Comparison of ENCODE assay signal across 8 cellular contexts in the genomic region with DNA sequence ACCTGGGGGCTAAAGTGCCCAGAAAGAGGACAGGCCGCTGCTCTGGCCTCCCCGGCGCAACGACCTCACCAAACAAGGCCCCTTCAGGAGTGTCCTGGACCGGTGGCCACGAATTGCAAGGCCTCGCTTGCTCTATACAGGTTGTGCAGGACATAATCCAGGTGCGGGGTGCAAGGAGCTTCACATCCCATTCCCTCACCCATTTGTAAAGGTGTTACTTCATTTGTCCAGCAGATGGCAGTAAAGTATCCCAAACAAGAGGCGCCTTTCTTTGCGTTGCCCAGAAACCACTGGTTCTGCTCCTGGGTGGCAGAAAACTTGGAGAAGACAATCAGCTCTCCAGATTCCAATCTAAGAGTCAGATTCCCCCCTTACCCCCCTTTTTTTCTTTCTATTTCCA. TPM values are rescaled to one million over a fixed set of nuclear protein-coding genes. Genes with fewer than 3 reads are reported as not detected.
DNase-seq lines count a peak whose midpoint lies in the region; ATAC-seq, FAIRE-seq and TF ChIP-seq lines count a peak whose summit lies in the region.

No MANE protein-coding gene starts in this region.

- no peaks in the 10 kb centered on the region for H3K9me3 Mint-ChIP-seq in activated T-cell treated with anti-CD3 and anti-CD28 coated beads, Interleukin-2, amount 50 U/mL, for 4 hours

- H3K27me3 ChIP-seq in heart left ventricle (peaks cover 0 to 13% (median 0%) of the 10 kb centered on the region in 9 donors), psoas muscle (ENCODE audit: insufficient read depth in 3 of 3, low read length in 2 of 3) (peaks cover 0 to 7% (median 0%) of the 10 kb centered on the region in 3 donors)

- peaks cover 44% of the 10 kb centered on the region for H3K27me3 Mint-ChIP-seq in activated T-cell treated with anti-CD3 and anti-CD28 coated beads, Interleukin-2, amount 50 U/mL, for 4 hours (ENCODE audit: low read depth)

- H3K36me3 ChIP-seq in heart left ventricle (no peaks in the 10 kb centered on the region), psoas muscle (ENCODE audit: insufficient read depth in 1 of 2, low read depth in 1 of 2) (no peaks in the 10 kb centered on the region)

- peak; percentile 68 to 89 (median 82) for TF ChIP-seq CTCF in heart left ventricle (IDR thresholded peaks at IDR 0.05)
- peak; percentile 86 for TF ChIP-seq CTCF in psoas muscle (IDR thresholded peaks at IDR 0.05)

- H3K4me3 ChIP-seq in heart left ventricle (no peak overlapping the region), psoas muscle (no peak overlapping the region)

- H3K9me3 ChIP-seq in heart left ventricle = peaks cover 0 to 5% (median 0%) of the 10 kb centered on the region in 12 donors
- H3K9me3 ChIP-seq in psoas muscle = peaks cover 10% of the 10 kb centered on the region

- no peak overlapping the region for H3K4me3 Mint-ChIP-seq in activated T-cell treated with anti-CD3 and anti-CD28 coated beads, Interleukin-2, amount 50 U/mL, for 4 hours

- H3K4me1 ChIP-seq in heart left ventricle (peaks cover 0 to 3% (median 0%) of the 10 kb centered on the region in 12 donors), psoas muscle (no peaks in the 10 kb centered on the region)

- H3K27ac ChIP-seq in heart left ventricle (no peak overlapping the region), psoas muscle (no peak overlapping the region)

- peak; percentile 80 for FAIRE-seq in GM19239 (lab: Jason Lieb, UNC)

- intact Hi-C loops in heart left ventricle (cut with DNase I) (loop anchor here (1.0 to 10.0 kb wide), 13 partner anchors 72 to 664 kb away; no protein-coding TSS in a partner anchor), psoas muscle (cut with DNase I) (loop anchor here (1.0 to 5.0 kb wide), 4 partner anchors 122 to 222 kb away; no protein-coding TSS in a partner anchor)

- H3K4me1 Mint-ChIP-seq in activated T-cell treated with anti-CD3 and anti-CD28 coated beads, Interleukin-2, amount 50 U/mL, for 4 hours (ENCODE audit: low read depth) = no peaks in the 10 kb centered on the region

- H3K36me3 Mint-ChIP-seq in activated T-cell treated with anti-CD3 and anti-CD28 coated beads, Interleukin-2, amount 50 U/mL, for 4 hours (ENCODE audit: insufficient read depth) = no peaks in the 10 kb centered on the region

- no peak for TF ChIP-seq POLR2A in heart left ventricle (IDR thresholded peaks at IDR 0.05)

- 5 to 10% (median 7%) methylated on average over 10 of the region's 10 CpGs for WGBS in heart left ventricle, 4 donors
- WGBS in psoas muscle, 3 donors = 7 to 8% (median 7%) methylated on average over 10 of the region's 10 CpGs

- DNase-seq in COR-L47 (lab: John Stamatoyannopoulos, UW) = peak; percentile 58
- DNase-seq in GM19239 (ENCODE audit: insufficient read length, low spot score) = peak; percentile 40
- peak; percentile 43 for DNase-seq in NCI-H226
- no peak for DNase-seq in activated T-cell treated with anti-CD3 and anti-CD28 coated beads, Interleukin-2, amount 50 U/mL, for 4 hours
- peak in 3 of 5 donors; percentile 24 to 48 (median 45) for DNase-seq in heart left ventricle
- DNase-seq in psoas muscle = peak in 1 of 2 donors; percentile 45

- peak; percentile 56 to 71 for ATAC-seq in activated T-cell treated with anti-CD3 and anti-CD28 coated beads, Interleukin-2, amount 50 U/mL, for 4 hours
- ATAC-seq in heart left ventricle (peak; percentile 37 to 77 (median 68)), psoas muscle (peak; percentile 80 to 87 (median 84)), GM18520 (IDR thresholded peaks at IDR 0.05; ENCODE audit: unreplicated experiment) (no peak), HG03135 (IDR thresholded peaks at IDR 0.05; ENCODE audit: unreplicated experiment) (no peak)

RNA-seq across cellular contexts. Expression of a gene that starts 35.9 kb away (rescaled TPM):
- total RNA-seq in activated T-cell treated with anti-CD3 and anti-CD28 coated beads, Interleukin-2, amount 50 U/mL, for 4 hours = 1 to 10 TPM; 6.0 to 8.5 (median 6.8) TPM
- total RNA-seq in heart left ventricle (10 to 100 TPM; 14.7 to 29.6 (median 18.2) TPM), psoas muscle (10 to 100 TPM in 1 of 4 donors, 1 to 10 TPM in 3; 5.1 to 14.2 (median 7.8) TPM)
- polyA plus RNA-seq in heart left ventricle (10 to 100 TPM in 1 of 2 donors, 1 to 10 TPM in 1; 4.5 to 19.2 TPM), psoas muscle (1 to 10 TPM; 2.3 to 7.2 (median 3.3) TPM)

Comparison
In these comparisons a context has a peak if more than half of its experiments do, and no peak if none do; other contexts are left out.
1. ATAC-seq: peak in activated T-cell treated with anti-CD3 and anti-CD28 coated beads, Interleukin-2, amount 50 U/mL, for 4 hours (2 of 2), heart left ventricle (4 of 4) and psoas muscle (4 of 4); none in GM18520 (single experiment) and HG03135 (single experiment).